Comparison of ENCODE assay signal across 8 cellular contexts in the genomic region with DNA sequence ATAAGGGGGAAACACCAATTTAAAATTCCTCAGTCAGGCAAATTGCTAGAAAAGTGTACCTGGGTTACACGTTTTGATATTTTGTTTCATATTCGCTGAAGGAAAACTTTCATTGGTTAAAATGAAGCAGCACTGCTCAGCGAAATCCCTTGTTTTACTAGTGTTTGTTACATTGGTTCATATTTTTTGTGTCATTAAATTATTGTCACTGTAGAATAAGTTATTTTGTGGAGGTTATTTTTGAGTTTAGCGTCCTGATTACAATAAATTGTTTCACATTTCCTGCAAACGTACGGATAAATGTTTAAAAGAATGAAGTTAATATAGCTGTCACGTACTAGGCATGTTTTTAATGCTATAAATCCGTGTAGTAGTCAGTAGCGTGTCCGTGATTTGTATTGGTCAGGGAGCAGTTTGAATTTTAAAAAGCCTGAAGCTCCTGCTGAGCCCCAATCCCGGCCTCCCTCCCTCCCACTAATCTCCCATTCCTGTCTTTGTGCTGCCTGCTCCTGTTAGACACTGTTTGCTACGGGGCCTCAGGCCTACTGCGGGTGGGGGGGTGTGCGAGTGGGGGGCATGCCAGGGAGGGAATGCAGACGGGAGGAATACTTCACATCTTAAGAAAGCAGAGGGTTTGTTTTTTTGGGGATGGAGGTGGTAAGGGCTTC. TPM values are rescaled to one million over a fixed set of nuclear protein-coding genes. Genes with fewer than 3 reads are reported as not detected.
DNase-seq lines count a peak whose midpoint lies in the region; TF ChIP-seq lines count a peak whose summit lies in the region.

No MANE protein-coding gene starts in this region.

- DNase-seq in activated naive CD4-positive, alpha-beta T cell treated with anti-CD3 and anti-CD28 coated beads for 36 hours, result no peak
- DNase-seq in activated naive CD4-positive, alpha-beta T cell treated with anti-CD3 and anti-CD28 coated beads, Interleukin-2, amount 50 U/mL, for 16 hours, result no peak
- peak; percentile 76 to 84 for DNase-seq in NCI-H526 (lab: John Stamatoyannopoulos, UW)
- DNase-seq in MCF 10A (ENCODE audit: unreplicated experiment), result peak; percentile 61
- peak; percentile 43 for DNase-seq in kidney tubule cell (ENCODE audit: low spot score)
- DNase-seq in superior temporal gyrus (ENCODE audit: extremely low spot score), result peak; percentile 25
- DNase-seq in NOMO-1 treated with dmso at 0.1 percent for 144 hours (lab: John Stamatoyannopoulos, UW; ENCODE audit: unreplicated experiment), result no peak
- no peak for DNase-seq in activated CD8-positive, alpha-beta memory T cell treated with anti-CD3 and anti-CD28 coated beads for 24 hours

- POLR2A ChIA-PET in MCF 10A (lab: Yijun Ruan, JAX), result interaction anchor here (0.6 to 6.2 kb wide), 11 partner anchors 7 to 272 kb away, joined by 3 to 79 read pairs (median 4); no protein-coding TSS in a partner anchor

- CTCF ChIA-PET in activated naive CD4-positive, alpha-beta T cell treated with anti-CD3 and anti-CD28 coated beads for 36 hours (lab: Charles Lee), result interaction anchor here (1.0 to 1.5 kb wide), 4 partner anchors 67 to 139 kb away, joined by 3 to 5 read pairs (median 4); no protein-coding TSS in a partner anchor
- CTCF ChIA-PET in MCF 10A (lab: Yijun Ruan, JAX), result interaction anchor here (1.0 to 1.3 kb wide), 2 partner anchors 9 to 56 kb away, joined by 3 to 5 read pairs; no protein-coding TSS in a partner anchor

- no TSS peak for BruUV-seq in MCF 10A (replicated peaks; lab: Mats Ljungman, UMichigan)

- peak overlapping the region; percentile 83 for H3K4me3 Mint-ChIP-seq in activated naive CD4-positive, alpha-beta T cell treated with anti-CD3 and anti-CD28 coated beads for 36 hours
- peak overlapping the region; percentile 93 for H3K4me3 Mint-ChIP-seq in MCF 10A (ENCODE audit: unreplicated experiment)

- H3K27ac Mint-ChIP-seq in activated naive CD4-positive, alpha-beta T cell treated with anti-CD3 and anti-CD28 coated beads for 36 hours, result peak overlapping the region; percentile 96
- peak overlapping the region; percentile 97 for H3K27ac Mint-ChIP-seq in MCF 10A (ENCODE audit: low read depth, unreplicated experiment)

- no peaks in the 10 kb centered on the region for H3K27me3 Mint-ChIP-seq in activated naive CD4-positive, alpha-beta T cell treated with anti-CD3 and anti-CD28 coated beads for 36 hours (ENCODE audit: low read depth)
- H3K27me3 Mint-ChIP-seq in MCF 10A (ENCODE audit: insufficient read depth, unreplicated experiment), result no peaks in the 10 kb centered on the region

- peaks cover 14% of the 10 kb centered on the region for H3K36me3 Mint-ChIP-seq in activated naive CD4-positive, alpha-beta T cell treated with anti-CD3 and anti-CD28 coated beads for 36 hours (ENCODE audit: low read depth)
- H3K36me3 Mint-ChIP-seq in MCF 10A (ENCODE audit: insufficient read depth, unreplicated experiment), result no peaks in the 10 kb centered on the region

- intact Hi-C loops in activated naive CD4-positive, alpha-beta T cell treated with anti-CD3 and anti-CD28 coated beads for 36 hours (cut with micrococcal nuclease), result loop anchor here (1.0 to 10.0 kb wide), 7 partner anchors 11 to 1961 kb away; partner anchors contain the start of genes BRIX1, CPLANE1, IL7R and RAD1
- intact Hi-C loops in MCF 10A (cut with micrococcal nuclease), result loop anchor here (1.0 kb wide), 1 partner anchor 66 kb away; no protein-coding TSS in a partner anchor

- H3K4me1 Mint-ChIP-seq in activated naive CD4-positive, alpha-beta T cell treated with anti-CD3 and anti-CD28 coated beads for 36 hours (ENCODE audit: low read depth), result peaks cover 28% of the 10 kb centered on the region
- peaks cover 30% of the 10 kb centered on the region for H3K4me1 Mint-ChIP-seq in MCF 10A (ENCODE audit: insufficient read depth, unreplicated experiment)

- no peak for TF ChIP-seq CTCF in MCF 10A (IDR thresholded peaks at IDR 0.05; ENCODE audit: unreplicated experiment)

- H3K9me3 Mint-ChIP-seq in activated naive CD4-positive, alpha-beta T cell treated with anti-CD3 and anti-CD28 coated beads for 36 hours, result no peaks in the 10 kb centered on the region
- H3K9me3 Mint-ChIP-seq in MCF 10A (ENCODE audit: unreplicated experiment), result no peaks in the 10 kb centered on the region

RNA-seq across cellular contexts. Expression of gene NIPBL, which starts 2.0 kb away (rescaled TPM):
- total RNA-seq in activated naive CD4-positive, alpha-beta T cell treated with anti-CD3 and anti-CD28 coated beads for 36 hours, result 10 to 100 TPM; 36.7 to 38.3 TPM
- total RNA-seq in MCF 10A (2022), result 46.2 and 51.0 TPM in 2 replicates

Comparison
In these comparisons a context has a peak if more than half of its experiments do, and no peak if none do; other contexts are left out.
1. DNase-seq: peak in NCI-H526 (2 of 2), MCF 10A (single experiment), kidney tubule cell (single experiment) and superior temporal gyrus (single experiment); none in activated naive CD4-positive, alpha-beta T cell treated with anti-CD3 and anti-CD28 coated beads for 36 hours (single experiment), activated naive CD4-positive, alpha-beta T cell treated with anti-CD3 and anti-CD28 coated beads, Interleukin-2, amount 50 U/mL, for 16 hours (single experiment), NOMO-1 treated with dmso at 0.1 percent for 144 hours (single experiment) and activated CD8-positive, alpha-beta memory T cell treated with anti-CD3 and anti-CD28 coated beads for 24 hours (single experiment).